Comparison of ENCODE assay signal across 10 cellular contexts in genomic region chr7:15801565-15801964, GRCh38.
DNase-seq lines count a peak whose midpoint lies in the region; TF ChIP-seq lines count a peak whose summit lies in the region.
"Had no signal": no experiment of that assay in that cellular context is flagged by ENCODE, and none has a peak within 500 bp of the region (broad histone marks: within the 10 kb centered on the region; RNA-seq: fewer than 3 reads in every experiment).

No MANE protein-coding gene starts in this region.

- 54% methylated on average over 3 of the region's 3 CpGs for WGBS in hepatocyte (ENCODE audit: low lambda C conversion rate, missing lambda C conversion rate)

- no peak overlapping the region for H2AFZ ChIP-seq in hepatocyte

- no peaks in the 10 kb centered on the region for H3K9me3 ChIP-seq in hepatocyte (ENCODE audit: low read depth)
- no peaks in the 10 kb centered on the region for H3K9me3 ChIP-seq in subcutaneous abdominal adipose tissue (ENCODE audit: control insufficient read depth in 5 of 5, low read length in 5 of 5)
- no peaks in the 10 kb centered on the region for H3K9me3 ChIP-seq in Peyer's patch

- no peak overlapping the region for H3K9ac ChIP-seq in subcutaneous abdominal adipose tissue (ENCODE audit: low read length in 5 of 5)

- H3K9me2 ChIP-seq in hepatocyte (replicated peaks; ENCODE audit: insufficient read depth), result no peaks in the 10 kb centered on the region

- H3K27me3 ChIP-seq in hepatocyte, result no peaks in the 10 kb centered on the region
- H3K27me3 ChIP-seq in subcutaneous abdominal adipose tissue (ENCODE audit: control insufficient read depth in 5 of 5, insufficient read depth in 4 of 5, low read length in 5 of 5), result no peaks in the 10 kb centered on the region
- H3K27me3 ChIP-seq in Peyer's patch, result no peaks in the 10 kb centered on the region

- no peaks in the 10 kb centered on the region for H3K4me1 ChIP-seq in hepatocyte (ENCODE audit: insufficient read depth)
- peaks cover 0 to 15% (median 11%) of the 10 kb centered on the region in 5 donors for H3K4me1 ChIP-seq in subcutaneous abdominal adipose tissue (ENCODE audit: control insufficient read depth in 5 of 5, insufficient read depth in 5 of 5, low read length in 5 of 5)
- H3K4me1 ChIP-seq in Peyer's patch, result no peaks in the 10 kb centered on the region

- H3K79me2 ChIP-seq in hepatocyte, result no peaks in the 10 kb centered on the region

- TF ChIP-seq POLR2A in Peyer's patch (IDR thresholded peaks at IDR 0.05), result no peak

- no peak overlapping the region for H3K4me2 ChIP-seq in hepatocyte

- in situ Hi-C loops in astrocyte of the spinal cord (cut with HindIII; ENCODE audit: low sequenced_read_pairs), result no loop called here

- TF ChIP-seq CTCF in astrocyte of the spinal cord (IDR thresholded peaks at IDR 0.05; ENCODE audit: low read depth, low read length) (no peak), hepatocyte (IDR thresholded peaks at IDR 0.05; ENCODE audit: poor library complexity) (no peak), Peyer's patch (IDR thresholded peaks at IDR 0.05) (no peak)

- H3K36me3 ChIP-seq in hepatocyte (replicated peaks; ENCODE audit: insufficient read depth, low read depth), result no peaks in the 10 kb centered on the region
- H3K36me3 ChIP-seq in subcutaneous abdominal adipose tissue (ENCODE audit: control insufficient read depth in 5 of 5, insufficient read depth in 5 of 5, low read length in 5 of 5), result no peaks in the 10 kb centered on the region
- no peaks in the 10 kb centered on the region for H3K36me3 ChIP-seq in Peyer's patch

- H3K4me3 ChIP-seq in astrocyte of the spinal cord (ENCODE audit: low read depth, low read length) (no peak overlapping the region), hepatocyte (no peak overlapping the region), subcutaneous abdominal adipose tissue (ENCODE audit: low read depth in 1 of 5, low read length in 5 of 5) (no peak overlapping the region), Peyer's patch (no peak overlapping the region)

- H4K20me1 ChIP-seq in hepatocyte (ENCODE audit: insufficient read depth, poor library complexity, severe bottlenecking), result no peaks in the 10 kb centered on the region

- H3K27ac ChIP-seq in hepatocyte (peak overlapping the region; percentile 33), subcutaneous abdominal adipose tissue (ENCODE audit: low read depth, low read length) (peak overlapping the region; percentile 54), Peyer's patch (no peak overlapping the region)

- DNase-seq in HCEC 1CT, result peak; percentile 65
- DNase-seq in astrocyte of the spinal cord (ENCODE audit: low read depth, low spot score), result peak; percentile 89
- DNase-seq in hepatocyte (ENCODE audit: low spot score), result no peak
- DNase-seq in COLO829 (ENCODE audit: low spot score), result no peak
- DNase-seq in Peyer's patch, result no peak
- no peak for DNase-seq in NOMO-1 treated with DMSO at 0.1 percent for 48 hours (lab: John Stamatoyannopoulos, UW; ENCODE audit: unreplicated experiment)
- DNase-seq: amniotic stem cell, DND-41, T-helper 17 cell had no signal

Comparison
In these comparisons a context has a peak if more than half of its experiments do, and no peak if none do; other contexts are left out.
1. DNase-seq: peak in HCEC 1CT (single experiment) and astrocyte of the spinal cord (single experiment); none in hepatocyte (single experiment), COLO829 (single experiment), Peyer's patch (0 of 3) and NOMO-1 treated with DMSO at 0.1 percent for 48 hours (single experiment).
2. H3K27ac ChIP-seq: peak in hepatocyte (single experiment) and subcutaneous abdominal adipose tissue (single experiment); none in Peyer's patch (0 of 4).